In genomic region chr1:199696225-199696624, GRCh38 we compare ENCODE assay signal across 31 cellular contexts.
"Had no signal": no experiment of that assay in that cellular context is flagged by ENCODE, and none has a peak within 500 bp of the region (broad histone marks: within the 10 kb centered on the region; RNA-seq: fewer than 3 reads in every experiment).

No MANE protein-coding gene starts in this region.

- H3K9me3 Mint-ChIP-seq: naive B cell; naive thymus-derived CD8-positive, alpha-beta T cell; nephron; neural progenitor cell; stimulated activated memory B cell treated with anti-CD40 and anti-IgM and Interleukin-4, amounts not matched to agents 10 μg/mL and 1 μg/mL and 100 μg/mL, for 72 hours; stimulated activated naive CD8-positive, alpha-beta T cell treated with anti-CD3 and anti-CD28 coated beads, Interleukin-15, amount 100 ng/mL, for 72 hours; type B pancreatic cell had no signal

- H2AFZ ChIP-seq: neural progenitor cell, parathyroid adenoma had no signal

- H3K27ac ChIP-seq: neural progenitor cell, parathyroid adenoma, psoas muscle, skin epidermis, spleen, suprapubic skin, testis, tibial artery, transverse colon, upper lobe of right lung, uterus had no signal

- H3K27ac Mint-ChIP-seq: naive B cell; naive thymus-derived CD8-positive, alpha-beta T cell; nephron; neural progenitor cell; progenitor cell of endocrine pancreas; stimulated activated memory B cell treated with anti-CD40 and anti-IgM and Interleukin-4, amounts not matched to agents 10 μg/mL and 1 μg/mL and 100 μg/mL, for 72 hours; stimulated activated naive CD8-positive, alpha-beta T cell treated with anti-CD3 and anti-CD28 coated beads, Interleukin-15, amount 100 ng/mL, for 72 hours; type B pancreatic cell had no signal

- ATAC-seq: naive thymus-derived CD8-positive, alpha-beta T cell; psoas muscle; right cardiac atrium; sciatic nerve; stimulated activated memory B cell treated with anti-CD40 and anti-IgM and Interleukin-4, amounts not matched to agents 10 μg/mL and 1 μg/mL and 100 μg/mL, for 72 hours; stimulated activated naive CD8-positive, alpha-beta T cell treated with anti-CD3 and anti-CD28 coated beads, Interleukin-15, amount 100 ng/mL, for 72 hours; stimulated activated naive CD8-positive, alpha-beta T cell treated with anti-CD3 and anti-CD28 coated beads, Interleukin-15, Interleukin-2, amounts not matched to agents 100 U/mL and 50 U/mL, for 24 hours; upper lobe of right lung had no signal

- H3K4me3 ChIP-seq: neural progenitor cell, psoas muscle, skin epidermis, smooth muscle cell, spleen, suprapubic skin, testis, tibial artery, transverse colon, upper lobe of right lung, uterus had no signal

- H3K36me3 Mint-ChIP-seq: naive B cell; naive thymus-derived CD8-positive, alpha-beta T cell; neural progenitor cell; stimulated activated memory B cell treated with anti-CD40 and anti-IgM and Interleukin-4, amounts not matched to agents 10 μg/mL and 1 μg/mL and 100 μg/mL, for 72 hours; type B pancreatic cell had no signal

- H3K27me3 Mint-ChIP-seq: progenitor cell of endocrine pancreas, type B pancreatic cell had no signal

- H3K9ac ChIP-seq: neural progenitor cell, parathyroid adenoma had no signal

- H3K36me3 ChIP-seq: neural progenitor cell, spleen, suprapubic skin, tibial artery, transverse colon, upper lobe of right lung, uterus had no signal

- H3K4me1 Mint-ChIP-seq: naive B cell; stimulated activated memory B cell treated with anti-CD40 and anti-IgM and Interleukin-4, amounts not matched to agents 10 μg/mL and 1 μg/mL and 100 μg/mL, for 72 hours; stimulated activated naive CD8-positive, alpha-beta T cell treated with anti-CD3 and anti-CD28 coated beads, Interleukin-15, amount 100 ng/mL, for 72 hours had no signal

- DNase-seq: naive B cell; naive thymus-derived CD8-positive, alpha-beta T cell; occipital lobe; posterior cingulate gyrus; psoas muscle; right cardiac atrium; spleen; stimulated activated CD4-positive, alpha-beta T cell treated with anti-CD3 and anti-CD28 coated beads, Interleukin-12 subunit alpha, Interleukin-12 subunit beta, amount 100 ng/mL, for 4 hours; stimulated activated CD4-positive, alpha-beta T cell treated with anti-CD3 and anti-CD28 coated beads, Interleukin-1b, Interleukin-23, amount 100 ng/mL, for 48 hours; stimulated activated CD4-positive, alpha-beta T cell treated with anti-CD3 and anti-CD28 coated beads, Interleukin-4, amount 100 ng/mL, for 1 hour; stimulated activated CD4-positive, alpha-beta T cell treated with anti-CD3 and anti-CD28 coated beads, Interleukin-4, amount 100 ng/mL, for 4 hours; stimulated activated CD8-positive, alpha-beta memory T cell treated with anti-CD3 and anti-CD28 coated beads, Interleukin-4, amount 100 ng/mL, for 48 hours; stimulated activated naive CD4-positive, alpha-beta T cell; stimulated activated naive CD8-positive, alpha-beta T cell treated with anti-CD3 and anti-CD28 coated beads, Interleukin-15, amount 100 ng/mL, for 72 hours; stimulated activated naive CD8-positive, alpha-beta T cell treated with anti-CD3 and anti-CD28 coated beads, Interleukin-15, Interleukin-2, amounts not matched to agents 100 U/mL and 50 U/mL, for 24 hours; substantia nigra; testis; tibial artery; transverse colon; upper lobe of right lung; uterus had no signal

- H3K4me2 ChIP-seq: neural progenitor cell, smooth muscle cell had no signal

- H3K4me1 ChIP-seq: parathyroid adenoma, psoas muscle, suprapubic skin, testis, tibial artery, transverse colon, upper lobe of right lung, uterus had no signal

- H3K9me3 ChIP-seq: psoas muscle, spleen, suprapubic skin, testis, tibial artery, transverse colon, upper lobe of right lung, uterus had no signal

- H3K27me3 ChIP-seq: neural progenitor cell, testis, tibial artery, transverse colon, upper lobe of right lung, uterus had no signal

- H3K4me3 Mint-ChIP-seq: naive B cell; naive thymus-derived CD8-positive, alpha-beta T cell; nephron; neural progenitor cell; stimulated activated memory B cell treated with anti-CD40 and anti-IgM and Interleukin-4, amounts not matched to agents 10 μg/mL and 1 μg/mL and 100 μg/mL, for 72 hours; stimulated activated naive CD8-positive, alpha-beta T cell treated with anti-CD3 and anti-CD28 coated beads, Interleukin-15, amount 100 ng/mL, for 72 hours; type B pancreatic cell had no signal
